In the genomic region with DNA sequence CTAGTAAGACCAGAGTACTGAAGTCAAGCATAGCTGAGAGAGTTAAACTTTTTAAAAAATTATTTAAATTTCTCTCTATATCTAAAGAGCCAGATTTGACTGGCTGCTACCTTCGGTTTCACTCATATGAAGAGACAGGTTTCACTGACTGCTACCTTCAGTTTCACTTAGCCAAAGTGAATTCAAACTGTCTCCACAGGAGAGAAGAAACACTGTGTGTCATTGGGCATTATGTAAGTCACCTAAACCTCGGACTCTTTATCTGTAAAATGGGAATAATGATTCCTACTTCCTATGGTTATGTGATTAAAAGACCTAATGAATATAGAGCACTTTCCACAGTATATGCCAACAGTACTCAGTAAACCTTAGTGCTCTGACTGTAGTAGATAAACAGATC, we compare ENCODE assay signal across 9 cellular contexts. TPM values are rescaled to one million over a fixed set of nuclear protein-coding genes. Genes with fewer than 3 reads are reported as not detected.
DNase-seq lines count a peak whose midpoint lies in the region; ATAC-seq and TF ChIP-seq lines count a peak whose summit lies in the region.
"Had no signal": no experiment of that assay in that cellular context is flagged by ENCODE, and none has a peak within 500 bp of the region (broad histone marks: within the 10 kb centered on the region; RNA-seq: fewer than 3 reads in every experiment).

No MANE protein-coding gene starts in this region.

- no peaks in the 10 kb centered on the region for H3K9me3 ChIP-seq in vagina
- H3K9me3 ChIP-seq in tibial artery: no peaks in the 10 kb centered on the region
- H3K9me3 ChIP-seq: ascending aorta had no signal

- peaks cover 6% of the 10 kb centered on the region for H3K4me1 Mint-ChIP-seq in stimulated activated naive CD8-positive, alpha-beta T cell treated with anti-CD3 and anti-CD28 coated beads, Interleukin-15, amount 100 ng/mL, for 72 hours
- no peaks in the 10 kb centered on the region for H3K4me1 Mint-ChIP-seq in activated T-helper 17 cell treated with anti-CD3 and anti-CD28 coated beads, Interleukin-2, amount 50 U/mL, for 72 hours
- no peaks in the 10 kb centered on the region for H3K4me1 Mint-ChIP-seq in activated CD4-positive, alpha-beta T cell treated with anti-CD3 and anti-CD28 coated beads, Interleukin-2, amount 10 ng/mL, durations not matched to agents 7 days and 5 days

- H3K27ac ChIP-seq in vagina (peak overlapping the region; percentile 17), tibial artery (no peak overlapping the region)

- TF ChIP-seq CTCF in vagina (IDR thresholded peaks at IDR 0.05) (no peak), tibial artery (IDR thresholded peaks at IDR 0.05) (no peak)

- H3K4me1 ChIP-seq in vagina (peaks cover 8% of the 10 kb centered on the region), tibial artery (peaks cover 0 to 9% (median 1%) of the 10 kb centered on the region in 4 donors)

- TF ChIP-seq POLR2A in vagina (IDR thresholded peaks at IDR 0.05): no peak

- H3K36me3 Mint-ChIP-seq in activated T-helper 17 cell treated with anti-CD3 and anti-CD28 coated beads, Interleukin-2, amount 50 U/mL, for 72 hours (ENCODE audit: low read depth): no peaks in the 10 kb centered on the region
- H3K36me3 Mint-ChIP-seq in activated CD4-positive, alpha-beta T cell treated with anti-CD3 and anti-CD28 coated beads, Interleukin-2, amount 10 ng/mL, durations not matched to agents 7 days and 5 days (ENCODE audit: low read depth): no peaks in the 10 kb centered on the region

- CTCF ChIA-PET in activated CD4-positive, alpha-beta T cell treated with anti-CD3 and anti-CD28 coated beads, Interleukin-2, amount 10 ng/mL, durations not matched to agents 7 days and 5 days (lab: Charles Lee): interaction anchor here (0.7 to 1.0 kb wide), 2 partner anchors 46 to 451 kb away, joined by 3 to 6 read pairs; no protein-coding TSS in a partner anchor

- H3K27ac Mint-ChIP-seq in stimulated activated naive CD8-positive, alpha-beta T cell treated with anti-CD3 and anti-CD28 coated beads, Interleukin-15, amount 100 ng/mL, for 72 hours: no peak overlapping the region
- H3K27ac Mint-ChIP-seq in activated T-helper 17 cell treated with anti-CD3 and anti-CD28 coated beads, Interleukin-2, amount 50 U/mL, for 72 hours: no peak overlapping the region
- no peak overlapping the region for H3K27ac Mint-ChIP-seq in activated CD4-positive, alpha-beta T cell treated with anti-CD3 and anti-CD28 coated beads, Interleukin-2, amount 10 ng/mL, durations not matched to agents 7 days and 5 days

- peaks cover 18% of the 10 kb centered on the region for H3K27me3 Mint-ChIP-seq in stimulated activated naive CD8-positive, alpha-beta T cell treated with anti-CD3 and anti-CD28 coated beads, Interleukin-15, amount 100 ng/mL, for 72 hours
- H3K27me3 Mint-ChIP-seq in activated T-helper 17 cell treated with anti-CD3 and anti-CD28 coated beads, Interleukin-2, amount 50 U/mL, for 72 hours: peaks cover 13% of the 10 kb centered on the region
- H3K27me3 Mint-ChIP-seq in activated CD4-positive, alpha-beta T cell treated with anti-CD3 and anti-CD28 coated beads, Interleukin-2, amount 10 ng/mL, durations not matched to agents 7 days and 5 days: peaks cover 20% of the 10 kb centered on the region

- H3K9me3 Mint-ChIP-seq in stimulated activated naive CD8-positive, alpha-beta T cell treated with anti-CD3 and anti-CD28 coated beads, Interleukin-15, amount 100 ng/mL, for 72 hours: no peaks in the 10 kb centered on the region
- no peaks in the 10 kb centered on the region for H3K9me3 Mint-ChIP-seq in activated T-helper 17 cell treated with anti-CD3 and anti-CD28 coated beads, Interleukin-2, amount 50 U/mL, for 72 hours
- H3K9me3 Mint-ChIP-seq in activated CD4-positive, alpha-beta T cell treated with anti-CD3 and anti-CD28 coated beads, Interleukin-2, amount 10 ng/mL, durations not matched to agents 7 days and 5 days: no peaks in the 10 kb centered on the region

- POLR2A ChIA-PET in activated CD4-positive, alpha-beta T cell treated with anti-CD3 and anti-CD28 coated beads, Interleukin-2, amount 10 ng/mL, durations not matched to agents 7 days and 5 days (lab: Charles Lee): no interaction called here

- ATAC-seq in stimulated activated naive CD8-positive, alpha-beta T cell treated with anti-CD3 and anti-CD28 coated beads, Interleukin-15, amount 100 ng/mL, for 72 hours: peak; percentile 72
- ATAC-seq in stimulated activated naive CD8-positive, alpha-beta T cell treated with anti-CD3 and anti-CD28 coated beads, Interleukin-15, Interleukin-2, amounts not matched to agents 100 U/mL and 50 U/mL, for 24 hours: no peak
- ATAC-seq in HG02973 (IDR thresholded peaks at IDR 0.05; ENCODE audit: unreplicated experiment): peak; percentile 95
- ATAC-seq in activated T-helper 17 cell treated with anti-CD3 and anti-CD28 coated beads, Interleukin-2, amount 50 U/mL, for 72 hours (replicated peaks): peak; percentile 91

- no peak overlapping the region for H3K4me3 Mint-ChIP-seq in stimulated activated naive CD8-positive, alpha-beta T cell treated with anti-CD3 and anti-CD28 coated beads, Interleukin-15, amount 100 ng/mL, for 72 hours
- no peak overlapping the region for H3K4me3 Mint-ChIP-seq in activated T-helper 17 cell treated with anti-CD3 and anti-CD28 coated beads, Interleukin-2, amount 50 U/mL, for 72 hours
- H3K4me3 Mint-ChIP-seq in activated CD4-positive, alpha-beta T cell treated with anti-CD3 and anti-CD28 coated beads, Interleukin-2, amount 10 ng/mL, durations not matched to agents 7 days and 5 days: no peak overlapping the region

- no peaks in the 10 kb centered on the region for H3K36me3 ChIP-seq in vagina
- H3K36me3 ChIP-seq in tibial artery: no peaks in the 10 kb centered on the region
- H3K36me3 ChIP-seq: ascending aorta had no signal

- intact Hi-C loops in vagina (cut with DNase I) (no loop called here), tibial artery (cut with DNase I; ENCODE audit: low total_unique reads) (no loop called here)

- DNase-seq in stimulated activated naive CD8-positive, alpha-beta T cell treated with anti-CD3 and anti-CD28 coated beads, Interleukin-15, amount 100 ng/mL, for 72 hours: no peak
- DNase-seq in stimulated activated naive CD8-positive, alpha-beta T cell treated with anti-CD3 and anti-CD28 coated beads, Interleukin-15, Interleukin-2, amounts not matched to agents 100 U/mL and 50 U/mL, for 24 hours: no peak
- DNase-seq in vagina (ENCODE audit: extremely low spot score in 2 of 2) (no peak), tibial artery (no peak), NCI-H2081 (lab: John Stamatoyannopoulos, UW) (no peak)
- DNase-seq in activated CD4-positive, alpha-beta T cell treated with anti-CD3 and anti-CD28 coated beads, Interleukin-2, amount 10 ng/mL, durations not matched to agents 7 days and 5 days: no peak

- H3K27me3 ChIP-seq in vagina (no peaks in the 10 kb centered on the region), tibial artery (no peaks in the 10 kb centered on the region)
- H3K27me3 ChIP-seq: ascending aorta had no signal

- H3K4me3 ChIP-seq in vagina (no peak overlapping the region), tibial artery (no peak overlapping the region)
- H3K4me3 ChIP-seq: ascending aorta had no signal

RNA-seq across cellular contexts. Expression of a gene that starts 41.6 kb away (rescaled TPM):
- 1 to 10 TPM in 1 of 2 donors, under 1 TPM in 1; 0.08 to 1.6 TPM for total RNA-seq in activated T-helper 17 cell treated with anti-CD3 and anti-CD28 coated beads, Interleukin-2, amount 50 U/mL, for 72 hours
- 15.2 TPM for total RNA-seq in vagina
- under 1 TPM; 0.21 to 0.22 TPM for total RNA-seq in activated CD4-positive, alpha-beta T cell treated with anti-CD3 and anti-CD28 coated beads, Interleukin-2, amount 10 ng/mL, durations not matched to agents 7 days and 5 days
